In genomic region chr2:124670187-124670586, GRCh38 we compare ENCODE assay signal across 28 cellular contexts.
"Had no signal": no experiment of that assay in that cellular context is flagged by ENCODE, and none has a peak within 500 bp of the region (broad histone marks: within the 10 kb centered on the region; RNA-seq: fewer than 3 reads in every experiment).

No MANE protein-coding gene starts in this region.

- H3K36me3 ChIP-seq: colonic mucosa, esophagus muscularis mucosa, esophagus squamous epithelium, gastrocnemius medialis, gastroesophageal sphincter, heart left ventricle, heart right ventricle had no signal

- H3K27me3 ChIP-seq: colonic mucosa, dorsolateral prefrontal cortex, esophagus muscularis mucosa, esophagus squamous epithelium, foreskin keratinocyte, gastrocnemius medialis, gastroesophageal sphincter, heart left ventricle, heart right ventricle, hepatocyte had no signal

- H2AFZ ChIP-seq: hepatocyte had no signal

- DNase-seq: colonic mucosa; cortex of kidney; dermis blood vessel endothelial cell; dorsolateral prefrontal cortex; effector CD4-positive, alpha-beta T cell; effector CD8-positive, alpha-beta T cell; effector memory CD4-positive, alpha-beta T cell; effector memory CD8-positive, alpha-beta T cell; endodermal cell; erythroblast; esophagus squamous epithelium; foreskin fibroblast; foreskin keratinocyte; foreskin melanocyte; gastrocnemius medialis; glutamatergic neuron; head of caudate nucleus; heart left ventricle; heart right ventricle had no signal

- H3K27ac ChIP-seq: colonic mucosa, coronary artery, dorsolateral prefrontal cortex, epithelial cell of prostate, esophagus muscularis mucosa, esophagus squamous epithelium, foreskin keratinocyte, gastrocnemius medialis, gastroesophageal sphincter, heart left ventricle, heart right ventricle, hepatocyte had no signal

- H3K79me2 ChIP-seq: hepatocyte had no signal

- H3K9me3 ChIP-seq: colonic mucosa, esophagus muscularis mucosa, esophagus squamous epithelium, gastrocnemius medialis, gastroesophageal sphincter had no signal

- H3K4me2 ChIP-seq: hepatocyte had no signal

- H3K4me1 ChIP-seq: colonic mucosa, esophagus muscularis mucosa, esophagus squamous epithelium, foreskin keratinocyte, gastrocnemius medialis, gastroesophageal sphincter, heart left ventricle, heart right ventricle had no signal

- ATAC-seq: effector memory CD8-positive, alpha-beta T cell; esophagus mucosa; foreskin keratinocyte; gastrocnemius medialis; gastroesophageal sphincter; heart left ventricle; heart right ventricle had no signal

- H3K4me3 ChIP-seq: colonic mucosa, coronary artery, dorsolateral prefrontal cortex, esophagus muscularis mucosa, esophagus squamous epithelium, gastrocnemius medialis, gastroesophageal sphincter, heart left ventricle, heart right ventricle, hepatocyte had no signal

- FAIRE-seq: endometrium, endothelial cell of umbilical vein, frontal cortex had no signal
